22 cellular contexts compared by ENCODE assay signal in genomic region chr21:35619184-35619583, GRCh38.
A peak's percentile ranks its signal among the peaks of the same experiment; 100 is the strongest.
DNase-seq lines count a peak whose midpoint lies in the region; ATAC-seq, FAIRE-seq and TF ChIP-seq lines count a peak whose summit lies in the region.
"Had no signal": no experiment of that assay in that cellular context is flagged by ENCODE, and none has a peak within 500 bp of the region (broad histone marks: within the 10 kb centered on the region; RNA-seq: fewer than 3 reads in every experiment).

No MANE protein-coding gene starts in this region.

- peaks cover 3% of the 10 kb centered on the region for H3K9me3 ChIP-seq in keratinocyte (ENCODE audit: control insufficient read depth, low read depth, low read length)
- H3K9me3 ChIP-seq: ascending aorta had no signal

- no peak overlapping the region for H3K4me2 ChIP-seq in keratinocyte (ENCODE audit: control insufficient read depth, extremely low read depth, insufficient read depth, low read depth, low read length)

- no peaks in the 10 kb centered on the region for H3K36me3 ChIP-seq in keratinocyte (ENCODE audit: control insufficient read depth in 2 of 2, extremely low read depth in 1 of 2, insufficient read depth in 2 of 2, low read length in 2 of 2)
- H3K36me3 ChIP-seq: ascending aorta, heart left ventricle had no signal

- no peaks in the 10 kb centered on the region for H3K9me1 ChIP-seq in keratinocyte (ENCODE audit: control insufficient read depth, extremely low read depth, insufficient read depth, low read length)

- no peaks in the 10 kb centered on the region for H4K20me1 ChIP-seq in keratinocyte (ENCODE audit: control insufficient read depth, extremely low read depth, insufficient read depth, low read length)

- no peaks in the 10 kb centered on the region for H3K27me3 ChIP-seq in keratinocyte (ENCODE audit: control insufficient read depth, extremely low read depth, insufficient read depth, low read length)
- H3K27me3 ChIP-seq: ascending aorta had no signal

- no peak overlapping the region for H3K4me3 ChIP-seq in AG10803 (ENCODE audit: low read length)
- H3K4me3 ChIP-seq in keratinocyte (ENCODE audit: control insufficient read depth in 2 of 3, extremely low read depth in 1 of 3, insufficient read depth in 2 of 3, low read depth in 1 of 3, low read length in 3 of 3) = no peak overlapping the region
- H3K4me3 ChIP-seq: ascending aorta, heart left ventricle had no signal

- FAIRE-seq in HTR-8/SVneo (lab: Jason Lieb, UNC) (peak; percentile 9), keratinocyte (lab: Jason Lieb, UNC) (peak; percentile 95)

- dilution Hi-C loops in keratinocyte (cut with MboI; ENCODE audit: extremely low pct_ligation_motif_present, low sequenced_read_pairs) = no loop called here

- H3K79me2 ChIP-seq in keratinocyte (ENCODE audit: control insufficient read depth, insufficient read depth, low read length) = no peaks in the 10 kb centered on the region

- no peak for TF ChIP-seq CTCF in AG10803 (conservative IDR thresholded peaks at IDR 0.05; ENCODE audit: low read length)
- no peak for TF ChIP-seq CTCF in keratinocyte (optimal IDR thresholded peaks at IDR 0.05 in 1 of 3, IDR thresholded peaks at IDR 0.05 in 1 of 3, conservative IDR thresholded peaks at IDR 0.05 in 1 of 3; ENCODE audit: extremely low read depth in 1 of 3, insufficient read depth in 2 of 3, low read length in 3 of 3)

- peak overlapping the region; percentile 16 for H3K27ac ChIP-seq in keratinocyte (ENCODE audit: control insufficient read depth, insufficient read depth, low read length)
- H3K27ac ChIP-seq: ascending aorta, C4-2B, heart left ventricle had no signal

- ATAC-seq in GM21825 (IDR thresholded peaks at IDR 0.05; ENCODE audit: unreplicated experiment) = no peak
- ATAC-seq: HCT116; heart left ventricle; left lobe of liver; naive thymus-derived CD4-positive, alpha-beta T cell; right cardiac atrium; stimulated activated naive B cell treated with anti-CD40 and anti-IgM and Interleukin-4, amounts not matched to agents 10 μg/mL and 1 μg/mL and 100 μg/mL, for 72 hours; T-cell had no signal

- H3K9ac ChIP-seq in keratinocyte (ENCODE audit: control insufficient read depth, extremely low read depth, insufficient read depth, low read length) = no peak overlapping the region

- H2AFZ ChIP-seq in keratinocyte (ENCODE audit: control insufficient read depth, low read length) = no peak overlapping the region

- peak; percentile 57 for DNase-seq in AG10803 (ENCODE audit: low read depth)
- no peak for DNase-seq in HTR-8/SVneo (ENCODE audit: insufficient read length, low spot score)
- DNase-seq in astrocyte of the hippocampus (ENCODE audit: low read depth, low spot score) = peak; percentile 15
- peak; percentile 48 for DNase-seq in keratinocyte (ENCODE audit: low read depth, low spot score)
- DNase-seq in COR-L47 (lab: John Stamatoyannopoulos, UW) = no peak
- DNase-seq in NCI-H1417 (lab: John Stamatoyannopoulos, UW) = no peak
- DNase-seq in DMS114 treated with DMSO at 0.1 percent for 48 hours (lab: John Stamatoyannopoulos, UW; ENCODE audit: unreplicated experiment) = no peak
- DNase-seq: activated T-cell treated with anti-CD3 and anti-CD28 coated beads, Interleukin-2, amount 50 U/mL, for 24 hours; effector CD4-positive, alpha-beta T cell; heart left ventricle; naive thymus-derived CD4-positive, alpha-beta T cell; NCI-H1048; NCI-H345; right cardiac atrium; stimulated activated CD4-positive, alpha-beta T cell treated with anti-CD3 and anti-CD28 coated beads, Interleukin-4, amount 100 ng/mL, for 4 hours; stimulated activated naive B cell treated with anti-CD40 and anti-IgM and Interleukin-4, amounts not matched to agents 10 μg/mL and 1 μg/mL and 100 μg/mL, for 72 hours; T-cell had no signal

- peaks cover 25% of the 10 kb centered on the region for H3K4me1 ChIP-seq in keratinocyte (ENCODE audit: control insufficient read depth, extremely low read depth, insufficient read depth, low read length)
- H3K4me1 ChIP-seq: ascending aorta had no signal

Comparison
In these comparisons a context has a peak if more than half of its experiments do, and no peak if none do; other contexts are left out.
1. DNase-seq: peak in AG10803 (single experiment), astrocyte of the hippocampus (single experiment) and keratinocyte (single experiment); none in HTR-8/SVneo (single experiment), COR-L47 (single experiment), NCI-H1417 (0 of 3) and DMS114 treated with DMSO at 0.1 percent for 48 hours (single experiment).